ENCODE assay signal across 21 cellular contexts in genomic region chr13:51629711-51630575, GRCh38. TPM values are rescaled to one million over a fixed set of nuclear protein-coding genes. Genes with fewer than 3 reads are reported as not detected.
DNase-seq lines count a peak whose midpoint lies in the region; ATAC-seq, FAIRE-seq and TF ChIP-seq lines count a peak whose summit lies in the region.
"Had no signal": no experiment of that assay in that cellular context is flagged by ENCODE, and none has a peak within 500 bp of the region (broad histone marks: within the 10 kb centered on the region; RNA-seq: fewer than 3 reads in every experiment).

No MANE protein-coding gene starts in this region.

- TF ChIP-seq CTCF in CD14-positive monocyte (IDR thresholded peaks at IDR 0.05) (no peak), brain (conservative IDR thresholded peaks at IDR 0.05) (no peak)

- H3K4me1 ChIP-seq in mesenchymal stem cell (ENCODE audit: control insufficient read depth, insufficient read depth, low read depth, low read length), result peaks cover 18% of the 10 kb centered on the region
- H3K4me1 ChIP-seq: HAP-1 had no signal

- no peak overlapping the region for H4K8ac ChIP-seq in mesenchymal stem cell (ENCODE audit: low read length)

- peak overlapping the region; percentile 33 for H3K9ac ChIP-seq in mesenchymal stem cell (ENCODE audit: low read length)

- no peak overlapping the region for H4K91ac ChIP-seq in mesenchymal stem cell (ENCODE audit: low read length)

- no peak overlapping the region for H3K4ac ChIP-seq in mesenchymal stem cell (ENCODE audit: low read depth in 1 of 2, low read length in 2 of 2)

- H2BK5ac ChIP-seq in mesenchymal stem cell (ENCODE audit: low read depth, low read length, poor library complexity, severe bottlenecking), result no peak overlapping the region

- no peak overlapping the region for H3K18ac ChIP-seq in mesenchymal stem cell (ENCODE audit: low read depth in 1 of 2, low read length in 2 of 2)

- H2BK120ac ChIP-seq in mesenchymal stem cell (ENCODE audit: low read depth, low read length), result no peak overlapping the region

- H3K9me3 Mint-ChIP-seq in CD14-positive monocyte, result peaks cover 0 to 1% (median 0%) of the 10 kb centered on the region in 7 donors
- peaks cover 0 to 2% (median 0%) of the 10 kb centered on the region in 5 experiments for H3K9me3 Mint-ChIP-seq in brain

- H3K4me1 Mint-ChIP-seq in CD14-positive monocyte (peaks cover 57% of the 10 kb centered on the region), brain (peaks cover 62% of the 10 kb centered on the region)

- no peak overlapping the region for H3K27ac ChIP-seq in mesenchymal stem cell (ENCODE audit: low read length, poor library complexity, severe bottlenecking)
- H3K27ac ChIP-seq: esophagus muscularis mucosa, heart left ventricle, thoracic aorta had no signal

- peaks cover 14% of the 10 kb centered on the region for H3K79me1 ChIP-seq in mesenchymal stem cell (replicated peaks; ENCODE audit: low read length, poor library complexity, severe bottlenecking)

- no peak overlapping the region for H3K4me2 ChIP-seq in mesenchymal stem cell (ENCODE audit: low read length, poor library complexity, severe bottlenecking)

- no peak overlapping the region for H2BK15ac ChIP-seq in mesenchymal stem cell (ENCODE audit: low read depth, poor library complexity, severe bottlenecking)

- no peaks in the 10 kb centered on the region for H3K9me3 ChIP-seq in mesenchymal stem cell (ENCODE audit: control insufficient read depth, low read length)
- H3K9me3 ChIP-seq: esophagus muscularis mucosa, HAP-1, heart left ventricle, mucosa of descending colon, thoracic aorta had no signal

- H3K36me3 Mint-ChIP-seq in CD14-positive monocyte, result peaks cover 0 to 2% of the 10 kb centered on the region in 2 donors
- H3K36me3 Mint-ChIP-seq in brain, result no peaks in the 10 kb centered on the region

- ATAC-seq in GM18519 (IDR thresholded peaks at IDR 0.05; ENCODE audit: low FRiP score, unreplicated experiment), result no peak
- ATAC-seq: heart left ventricle, left ventricle myocardium superior, mucosa of descending colon, Panc1 had no signal

- no peak overlapping the region for H3K4me3 ChIP-seq in mesenchymal stem cell (ENCODE audit: insufficient read depth in 1 of 2, low read depth in 1 of 2, low read length in 2 of 2)
- H3K4me3 ChIP-seq: esophagus muscularis mucosa, HAP-1, heart left ventricle, mucosa of descending colon, thoracic aorta had no signal

- H2AFZ ChIP-seq in mesenchymal stem cell (ENCODE audit: low read depth, low read length), result no peak overlapping the region

- intact Hi-C loops in CD14-positive monocyte (cut with micrococcal nuclease), result loop anchor here in 1 of 2 donors (10.0 kb wide), 1 partner anchor 175 kb away; the partner anchor contains the start of gene DHRS12

- no peak overlapping the region for H3K14ac ChIP-seq in mesenchymal stem cell (ENCODE audit: low read length in 2 of 2)

- H3K27ac Mint-ChIP-seq in CD14-positive monocyte (peak overlapping the region in 6 of 7 donors; percentile 54 to 90 (median 76)), brain (peak overlapping the region in 3 of 5 experiments; percentile 37 to 62 (median 52))

- peak; percentile 53 for FAIRE-seq in GM19239 (lab: Jason Lieb, UNC)

- WGBS in mesenchymal stem cell, result 100% methylated on average over 1 of the region's 4 CpGs

- no peak overlapping the region for H3K23ac ChIP-seq in mesenchymal stem cell (ENCODE audit: low read length in 2 of 2)

- DNase-seq in CD14-positive monocyte (ENCODE audit: low spot score), result no peak
- no peak for DNase-seq in GM19239 (ENCODE audit: insufficient read length, low spot score)
- no peak for DNase-seq in mesenchymal stem cell
- no peak for DNase-seq in erythroblast (lab: John Stamatoyannopoulos, UW)
- DNase-seq in GF-D8 (lab: John Stamatoyannopoulos, UW), result no peak
- DNase-seq: COR-L47; heart left ventricle; left ventricle myocardium superior; mucosa of descending colon; MV-4-11; NCI-H187 treated with DMSO at 0.1 percent for 48 hours; NCI-H226; retina; stimulated activated CD4-positive, alpha-beta T cell treated with anti-CD3 and anti-CD28 coated beads, Interleukin-12 subunit alpha, Interleukin-12 subunit beta, amount 100 ng/mL, for 4 hours; T1000 had no signal

- no peaks in the 10 kb centered on the region for H3K27me3 ChIP-seq in mesenchymal stem cell (ENCODE audit: control insufficient read depth in 1 of 2, insufficient read depth in 1 of 2, low read length in 2 of 2)
- H3K27me3 ChIP-seq: esophagus muscularis mucosa, heart left ventricle had no signal

- no peak overlapping the region for H2BK12ac ChIP-seq in mesenchymal stem cell (ENCODE audit: low read length in 2 of 2)

- H3K4me3 Mint-ChIP-seq in CD14-positive monocyte (no peak overlapping the region), brain (no peak overlapping the region)

- TF ChIP-seq POLR2A in erythroblast (IDR thresholded peaks at IDR 0.05; ENCODE audit: low read length), result no peak

- H3K27me3 Mint-ChIP-seq in CD14-positive monocyte (ENCODE audit: low read depth in 3 of 3) (no peaks in the 10 kb centered on the region), brain (no peaks in the 10 kb centered on the region)

- no peak overlapping the region for H2AK5ac ChIP-seq in mesenchymal stem cell (ENCODE audit: low read length, severe bottlenecking)

- H3K36me3 ChIP-seq in mesenchymal stem cell (ENCODE audit: control insufficient read depth in 1 of 2, insufficient read depth in 2 of 2, low read depth in 1 of 2, low read length in 2 of 2), result peaks cover 0 to 3% of the 10 kb centered on the region in 2 experiments
- H3K36me3 ChIP-seq: esophagus muscularis mucosa, HAP-1, heart left ventricle, thoracic aorta had no signal

RNA-seq across cellular contexts. Expression of gene WDFY2, which starts 45.7 kb away (rescaled TPM):
- polyA plus RNA-seq in CD14-positive monocyte, result 1 to 10 TPM; 6.5 to 9.1 TPM
- polyA plus RNA-seq in brain (ENCODE audit: insufficient read depth, low read depth, low replicate concordance), result 2.8 TPM
- polyA plus RNA-seq in mesenchymal stem cell (2013, experiment 1 of 2), result 6.2 TPM
- polyA plus RNA-seq in mesenchymal stem cell (2013, experiment 2 of 2), result 6.5 TPM
